8 cellular contexts compared by ENCODE assay signal in the genomic region with DNA sequence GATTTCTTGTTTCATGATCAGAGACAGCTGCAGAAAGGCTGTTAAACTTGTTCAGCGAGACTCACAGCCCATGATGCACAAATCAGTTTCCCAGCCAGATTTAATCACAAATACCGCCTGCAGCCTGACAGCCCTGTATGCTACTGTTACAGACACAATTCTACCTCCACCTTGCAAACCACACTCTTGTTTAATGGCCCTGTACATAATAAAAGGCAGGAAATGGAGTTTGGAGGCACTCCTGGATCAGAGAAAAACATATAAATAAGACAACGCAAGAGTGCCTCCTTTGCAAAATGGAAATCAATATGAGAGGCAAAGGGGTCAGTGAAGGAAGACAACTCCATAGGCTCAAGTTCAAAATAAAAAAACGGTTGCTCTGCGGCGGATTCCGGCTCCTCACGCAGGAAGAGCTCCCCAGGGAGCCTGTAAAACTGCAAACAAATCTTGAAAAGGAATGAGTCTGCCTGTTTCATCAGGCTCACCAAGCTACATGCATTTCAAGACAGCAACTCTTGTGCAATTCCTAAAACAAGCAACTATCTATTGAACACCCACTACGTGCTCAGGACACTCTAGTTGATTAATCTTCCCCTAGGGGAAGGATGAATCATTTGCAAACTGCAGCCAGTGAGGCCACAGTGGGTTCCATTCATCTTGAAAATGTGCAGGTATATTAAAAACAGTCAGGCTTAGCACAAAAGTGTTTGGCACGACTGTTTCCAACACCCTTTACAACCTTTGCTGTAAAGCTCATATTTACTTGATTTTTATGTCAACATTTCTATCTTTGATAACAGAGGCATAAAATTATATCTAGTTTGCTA. TPM values are rescaled to one million over a fixed set of nuclear protein-coding genes. Genes with fewer than 3 reads are reported as not detected.
DNase-seq lines count a peak whose midpoint lies in the region; ATAC-seq and TF ChIP-seq lines count a peak whose summit lies in the region.

No MANE protein-coding gene starts in this region.

- 24% methylated on average over 10 of the region's 10 CpGs for WGBS in suprapubic skin

- no peak for ATAC-seq in left ventricle myocardium superior
- no peak for ATAC-seq in GM21381 (IDR thresholded peaks at IDR 0.05; ENCODE audit: unreplicated experiment)

- H3K4me1 ChIP-seq in cardiac muscle cell (ENCODE audit: low read depth) (peaks cover 55% of the 10 kb centered on the region), suprapubic skin (peaks cover 72% of the 10 kb centered on the region)

- no peak overlapping the region for H3K4me3 ChIP-seq in cardiac muscle cell
- H3K4me3 ChIP-seq in foreskin fibroblast (ENCODE audit: low read depth in 1 of 2, low read length in 2 of 2): no peak overlapping the region
- peak overlapping the region; percentile 11 for H3K4me3 ChIP-seq in suprapubic skin

- H3K27ac ChIP-seq in cardiac muscle cell: peak overlapping the region; percentile 61
- H3K27ac ChIP-seq in suprapubic skin: peak overlapping the region; percentile 88

- H3K27me3 ChIP-seq in cardiac muscle cell (no peaks in the 10 kb centered on the region), suprapubic skin (no peaks in the 10 kb centered on the region)

- TF ChIP-seq POLR2A in suprapubic skin (IDR thresholded peaks at IDR 0.05): no peak

- intact Hi-C loops in left ventricle myocardium superior (cut with micrococcal nuclease): no loop called here

- H3K36me3 ChIP-seq in cardiac muscle cell (no peaks in the 10 kb centered on the region), suprapubic skin (no peaks in the 10 kb centered on the region)

- TF ChIP-seq EP300 in suprapubic skin (IDR thresholded peaks at IDR 0.05): no peak

- DNase-seq in cardiac muscle cell (ENCODE audit: low read depth in 1 of 2, low spot score in 1 of 2): peak in 1 of 2 donors; percentile 83
- DNase-seq in left ventricle myocardium superior: no peak
- DNase-seq in NOMO-1 treated with dmso at 0.1 percent for 144 hours (lab: John Stamatoyannopoulos, UW; ENCODE audit: unreplicated experiment): peak; percentile 57
- peak; percentile 88 to 92 for DNase-seq in foreskin fibroblast
- no peak for DNase-seq in suprapubic skin (ENCODE audit: low spot score in 2 of 2)
- no peak for DNase-seq in activated CD8-positive, alpha-beta memory T cell treated with anti-CD3 and anti-CD28 coated beads for 24 hours
- DNase-seq in activated CD4-positive, alpha-beta T cell treated with anti-CD3 and anti-CD28 coated beads, Interleukin-2, amount 50 U/mL, for 1 hour: no peak

- TF ChIP-seq CTCF in cardiac muscle cell (IDR thresholded peaks at IDR 0.05; ENCODE audit: low read depth, low read length): no peak
- TF ChIP-seq CTCF in foreskin fibroblast (IDR thresholded peaks at IDR 0.05; ENCODE audit: low read depth, low read length): no peak
- TF ChIP-seq CTCF in suprapubic skin (IDR thresholded peaks at IDR 0.05): no peak

- no peaks in the 10 kb centered on the region for H3K9me3 ChIP-seq in cardiac muscle cell (ENCODE audit: low read depth)
- H3K9me3 ChIP-seq in suprapubic skin: no peaks in the 10 kb centered on the region

RNA-seq across cellular contexts. Expression of a gene that starts 37.5 kb away (rescaled TPM):
- total RNA-seq in cardiac muscle cell (19.9 and 23.2 TPM in 2 replicates), left ventricle myocardium superior (47.8 TPM), suprapubic skin (100 to 1,000 TPM in 1 of 4 donors, 10 to 100 TPM in 3; 38.8 to 309 (median 68.3) TPM)
- polyA plus RNA-seq in cardiac muscle cell: 15.2 and 25.6 TPM in 2 replicates

Comparison
In these comparisons a context has a peak if more than half of its experiments do, and no peak if none do; other contexts are left out.
1. DNase-seq: peak in NOMO-1 treated with dmso at 0.1 percent for 144 hours (single experiment) and foreskin fibroblast (2 of 2); none in left ventricle myocardium superior (single experiment), suprapubic skin (0 of 2), activated CD8-positive, alpha-beta memory T cell treated with anti-CD3 and anti-CD28 coated beads for 24 hours (single experiment) and activated CD4-positive, alpha-beta T cell treated with anti-CD3 and anti-CD28 coated beads, Interleukin-2, amount 50 U/mL, for 1 hour (single experiment).